1 cellular context compared by ENCODE assay signal in the genomic region with DNA sequence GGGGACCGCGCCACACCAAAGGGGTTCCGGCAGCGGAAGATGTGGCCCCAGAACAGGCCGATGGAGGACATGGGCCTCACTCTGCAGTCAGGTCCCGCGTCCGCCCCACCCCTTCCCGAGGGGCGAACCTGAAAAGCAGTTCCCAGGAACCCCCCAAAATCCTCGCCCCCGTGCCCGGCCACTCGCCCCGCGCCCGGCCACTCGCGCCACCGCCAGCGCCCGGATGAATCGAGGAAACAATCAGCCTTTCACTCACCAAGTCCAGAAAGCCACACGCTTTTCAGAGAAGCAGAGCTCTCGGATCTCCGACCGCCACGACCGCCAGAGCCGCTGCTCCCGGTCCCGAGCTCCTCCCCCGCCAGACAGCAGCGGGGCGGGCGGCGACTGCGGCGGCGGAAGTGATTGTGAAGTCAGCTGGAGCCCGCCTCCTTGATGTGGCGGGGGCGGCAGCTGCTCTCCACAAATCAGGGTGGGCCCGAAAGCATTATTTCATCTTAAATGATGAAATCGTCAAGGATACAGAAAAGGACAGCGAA.
TF ChIP-seq lines count a peak whose summit lies in the region.

A gene with protein sequence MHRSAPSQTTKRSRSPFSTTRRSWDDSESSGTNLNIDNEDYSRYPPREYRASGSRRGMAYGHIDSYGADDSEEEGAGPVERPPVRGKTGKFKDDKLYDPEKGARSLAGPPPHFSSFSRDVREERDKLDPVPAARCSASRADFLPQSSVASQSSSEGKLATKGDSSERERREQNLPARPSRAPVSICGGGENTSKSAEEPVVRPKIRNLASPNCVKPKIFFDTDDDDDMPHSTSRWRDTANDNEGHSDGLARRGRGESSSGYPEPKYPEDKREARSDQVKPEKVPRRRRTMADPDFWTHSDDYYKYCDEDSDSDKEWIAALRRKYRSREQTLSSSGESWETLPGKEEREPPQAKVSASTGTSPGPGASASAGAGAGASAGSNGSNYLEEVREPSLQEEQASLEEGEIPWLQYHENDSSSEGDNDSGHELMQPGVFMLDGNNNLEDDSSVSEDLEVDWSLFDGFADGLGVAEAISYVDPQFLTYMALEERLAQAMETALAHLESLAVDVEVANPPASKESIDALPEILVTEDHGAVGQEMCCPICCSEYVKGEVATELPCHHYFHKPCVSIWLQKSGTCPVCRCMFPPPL (minus strand): TSS at position 338 of the 536 bp plus-strand sequence. CDS start 2,380 bp downstream, outside the sequence.

TF ChIP-seq in HepG2, 621 proteins besides CTCF, POLR2A, EP300 and RAD21 (continued from another document):
- TF ChIP-seq, protein P1, sequence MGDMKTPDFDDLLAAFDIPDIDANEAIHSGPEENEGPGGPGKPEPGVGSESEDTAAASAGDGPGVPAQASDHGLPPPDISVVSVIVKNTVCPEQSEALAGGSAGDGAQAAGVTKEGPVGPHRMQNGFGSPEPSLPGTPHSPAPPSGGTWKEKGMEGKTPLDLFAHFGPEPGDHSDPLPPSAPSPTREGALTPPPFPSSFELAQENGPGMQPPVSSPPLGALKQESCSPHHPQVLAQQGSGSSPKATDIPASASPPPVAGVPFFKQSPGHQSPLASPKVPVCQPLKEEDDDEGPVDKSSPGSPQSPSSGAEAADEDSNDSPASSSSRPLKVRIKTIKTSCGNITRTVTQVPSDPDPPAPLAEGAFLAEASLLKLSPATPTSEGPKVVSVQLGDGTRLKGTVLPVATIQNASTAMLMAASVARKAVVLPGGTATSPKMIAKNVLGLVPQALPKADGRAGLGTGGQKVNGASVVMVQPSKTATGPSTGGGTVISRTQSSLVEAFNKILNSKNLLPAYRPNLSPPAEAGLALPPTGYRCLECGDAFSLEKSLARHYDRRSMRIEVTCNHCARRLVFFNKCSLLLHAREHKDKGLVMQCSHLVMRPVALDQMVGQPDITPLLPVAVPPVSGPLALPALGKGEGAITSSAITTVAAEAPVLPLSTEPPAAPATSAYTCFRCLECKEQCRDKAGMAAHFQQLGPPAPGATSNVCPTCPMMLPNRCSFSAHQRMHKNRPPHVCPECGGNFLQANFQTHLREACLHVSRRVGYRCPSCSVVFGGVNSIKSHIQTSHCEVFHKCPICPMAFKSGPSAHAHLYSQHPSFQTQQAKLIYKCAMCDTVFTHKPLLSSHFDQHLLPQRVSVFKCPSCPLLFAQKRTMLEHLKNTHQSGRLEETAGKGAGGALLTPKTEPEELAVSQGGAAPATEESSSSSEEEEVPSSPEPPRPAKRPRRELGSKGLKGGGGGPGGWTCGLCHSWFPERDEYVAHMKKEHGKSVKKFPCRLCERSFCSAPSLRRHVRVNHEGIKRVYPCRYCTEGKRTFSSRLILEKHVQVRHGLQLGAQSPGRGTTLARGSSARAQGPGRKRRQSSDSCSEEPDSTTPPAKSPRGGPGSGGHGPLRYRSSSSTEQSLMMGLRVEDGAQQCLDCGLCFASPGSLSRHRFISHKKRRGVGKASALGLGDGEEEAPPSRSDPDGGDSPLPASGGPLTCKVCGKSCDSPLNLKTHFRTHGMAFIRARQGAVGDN (CRISPR knock-in tag; IDR thresholded peaks at IDR 0.05) = peak; percentile 55
- no peak for TF ChIP-seq MIER3 (CRISPR knock-in tag; IDR thresholded peaks at IDR 0.05; ENCODE audit: borderline replicate concordance)
- TF ChIP-seq GZF1 (CRISPR knock-in tag; IDR thresholded peaks at IDR 0.05) = no peak
- TF ChIP-seq, protein P2, sequence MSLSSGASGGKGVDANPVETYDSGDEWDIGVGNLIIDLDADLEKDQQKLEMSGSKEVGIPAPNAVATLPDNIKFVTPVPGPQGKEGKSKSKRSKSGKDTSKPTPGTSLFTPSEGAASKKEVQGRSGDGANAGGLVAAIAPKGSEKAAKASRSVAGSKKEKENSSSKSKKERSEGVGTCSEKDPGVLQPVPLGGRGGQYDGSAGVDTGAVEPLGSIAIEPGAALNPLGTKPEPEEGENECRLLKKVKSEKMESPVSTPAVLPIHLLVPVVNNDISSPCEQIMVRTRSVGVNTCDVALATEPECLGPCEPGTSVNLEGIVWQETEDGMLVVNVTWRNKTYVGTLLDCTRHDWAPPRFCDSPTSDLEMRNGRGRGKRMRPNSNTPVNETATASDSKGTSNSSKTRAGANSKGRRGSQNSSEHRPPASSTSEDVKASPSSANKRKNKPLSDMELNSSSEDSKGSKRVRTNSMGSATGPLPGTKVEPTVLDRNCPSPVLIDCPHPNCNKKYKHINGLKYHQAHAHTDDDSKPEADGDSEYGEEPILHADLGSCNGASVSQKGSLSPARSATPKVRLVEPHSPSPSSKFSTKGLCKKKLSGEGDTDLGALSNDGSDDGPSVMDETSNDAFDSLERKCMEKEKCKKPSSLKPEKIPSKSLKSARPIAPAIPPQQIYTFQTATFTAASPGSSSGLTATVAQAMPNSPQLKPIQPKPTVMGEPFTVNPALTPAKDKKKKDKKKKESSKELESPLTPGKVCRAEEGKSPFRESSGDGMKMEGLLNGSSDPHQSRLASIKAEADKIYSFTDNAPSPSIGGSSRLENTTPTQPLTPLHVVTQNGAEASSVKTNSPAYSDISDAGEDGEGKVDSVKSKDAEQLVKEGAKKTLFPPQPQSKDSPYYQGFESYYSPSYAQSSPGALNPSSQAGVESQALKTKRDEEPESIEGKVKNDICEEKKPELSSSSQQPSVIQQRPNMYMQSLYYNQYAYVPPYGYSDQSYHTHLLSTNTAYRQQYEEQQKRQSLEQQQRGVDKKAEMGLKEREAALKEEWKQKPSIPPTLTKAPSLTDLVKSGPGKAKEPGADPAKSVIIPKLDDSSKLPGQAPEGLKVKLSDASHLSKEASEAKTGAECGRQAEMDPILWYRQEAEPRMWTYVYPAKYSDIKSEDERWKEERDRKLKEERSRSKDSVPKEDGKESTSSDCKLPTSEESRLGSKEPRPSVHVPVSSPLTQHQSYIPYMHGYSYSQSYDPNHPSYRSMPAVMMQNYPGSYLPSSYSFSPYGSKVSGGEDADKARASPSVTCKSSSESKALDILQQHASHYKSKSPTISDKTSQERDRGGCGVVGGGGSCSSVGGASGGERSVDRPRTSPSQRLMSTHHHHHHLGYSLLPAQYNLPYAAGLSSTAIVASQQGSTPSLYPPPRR (CRISPR knock-in tag; IDR thresholded peaks at IDR 0.05; ENCODE audit: borderline replicate concordance) = no peak
